Comparison of ENCODE assay signal across 14 cellular contexts in the genomic region with DNA sequence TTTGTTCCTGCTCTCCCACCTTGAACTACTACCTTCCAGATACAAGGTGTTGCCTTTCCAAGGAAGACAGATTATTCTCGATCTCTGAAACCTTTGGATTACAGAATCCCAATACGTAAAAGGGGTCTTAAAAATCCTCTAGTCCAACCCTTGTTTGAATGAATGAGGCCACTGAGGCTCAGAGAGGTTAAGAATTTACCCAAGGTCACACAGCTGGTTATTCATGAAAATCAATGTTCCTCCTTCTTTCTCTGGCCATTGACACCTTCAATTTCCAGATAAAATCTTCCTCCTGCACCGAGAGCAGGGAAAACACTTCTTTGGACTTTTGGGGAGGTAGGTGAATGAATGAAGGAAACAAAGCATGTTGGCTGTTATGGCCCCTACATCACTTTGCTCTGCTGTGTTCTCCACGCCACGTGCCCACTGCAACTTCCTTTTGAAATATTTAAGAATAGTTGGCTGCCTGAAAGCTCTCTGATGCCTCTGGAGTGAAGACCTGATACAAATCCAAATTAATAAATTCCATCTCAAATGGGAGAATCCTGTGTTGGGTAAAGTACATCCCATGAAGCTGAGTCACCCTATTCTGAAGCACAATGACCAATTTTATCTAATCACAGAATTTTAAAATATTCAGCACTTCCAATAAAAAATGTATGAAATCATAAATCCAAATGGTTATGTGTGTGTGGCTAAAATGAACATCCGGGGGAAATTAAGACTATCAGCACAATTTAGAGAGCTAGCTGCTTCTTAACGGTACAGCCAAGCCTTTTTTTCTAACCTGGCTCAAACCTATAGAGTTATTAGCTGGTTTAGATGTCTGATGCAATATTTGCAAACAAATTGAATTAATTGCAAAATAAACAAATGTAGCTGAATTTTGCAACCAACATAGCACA. TPM values are rescaled to one million over a fixed set of nuclear protein-coding genes. Genes with fewer than 3 reads are reported as not detected.
A peak's percentile ranks its signal among the peaks of the same experiment; 100 is the strongest.
DNase-seq lines count a peak whose midpoint lies in the region; ATAC-seq and TF ChIP-seq lines count a peak whose summit lies in the region.
"Had no signal": no experiment of that assay in that cellular context is flagged by ENCODE, and none has a peak within 500 bp of the region (broad histone marks: within the 10 kb centered on the region; RNA-seq: fewer than 3 reads in every experiment).

No MANE protein-coding gene starts in this region.

- DNase-seq in NCI-H1105 (lab: John Stamatoyannopoulos, UW) (peak; percentile 25), NCI-H1105 treated with DMSO at 0.1 percent for 48 hours (lab: John Stamatoyannopoulos, UW) (no peak), fibroblast of pulmonary artery (ENCODE audit: low read depth) (peak; percentile 82), tibial artery (no peak), lower lobe of right lung (no peak)
- DNase-seq: activated T-cell treated with anti-CD3 and anti-CD28 coated beads, Interleukin-2, amount 50 U/mL, for 1 hour; aorta; kidney glomerular epithelial cell; RPMI8226; stimulated activated CD4-positive, alpha-beta T cell treated with anti-CD3 and anti-CD28 coated beads, Interleukin-15, amount 100 ng/mL, for 24 hours had no signal

- peaks cover 0 to 100% (median 55%) of the 10 kb centered on the region in 4 donors for H3K4me1 ChIP-seq in tibial artery
- peaks cover 33% of the 10 kb centered on the region for H3K4me1 ChIP-seq in lower lobe of right lung

- TF ChIP-seq CTCF in VCaP (conservative IDR thresholded peaks at IDR 0.05) (no peak), fibroblast of pulmonary artery (IDR thresholded peaks at IDR 0.05; ENCODE audit: low read length, missing control alignments) (no peak), tibial artery (IDR thresholded peaks at IDR 0.05) (no peak), lower lobe of right lung (IDR thresholded peaks at IDR 0.05) (no peak)

- intact Hi-C loops in tibial artery (cut with DNase I; ENCODE audit: low total_unique reads), result loop anchor here (10.0 kb wide), 1 partner anchor 97 kb away; no protein-coding TSS in a partner anchor
- intact Hi-C loops in lower lobe of right lung (cut with DNase I), result no loop called here

- H3K27me3 ChIP-seq in tibial artery (no peaks in the 10 kb centered on the region), lower lobe of right lung (ENCODE audit: low read depth) (no peaks in the 10 kb centered on the region)

- ATAC-seq in HG03469 (IDR thresholded peaks at IDR 0.05; ENCODE audit: unreplicated experiment) (no peak), esophagus mucosa (no peak), lower lobe of right lung (no peak)
- ATAC-seq: stimulated activated effector memory CD8-positive, alpha-beta T cell treated with anti-CD3 and anti-CD28 coated beads, Interleukin-12 subunit alpha, Interleukin-12 subunit beta, amount 100 ng/mL, for 72 hours had no signal

- H3K27ac ChIP-seq in VCaP (peak overlapping the region; percentile 97), tibial artery (peak overlapping the region; percentile 33 to 86), lower lobe of right lung (no peak overlapping the region)

- no peak overlapping the region for H3K4me3 ChIP-seq in fibroblast of pulmonary artery (replicated peaks; ENCODE audit: low read depth, low read length)
- H3K4me3 ChIP-seq in tibial artery, result no peak overlapping the region
- no peak overlapping the region for H3K4me3 ChIP-seq in lower lobe of right lung

- H3K9me3 ChIP-seq in tibial artery (no peaks in the 10 kb centered on the region), lower lobe of right lung (no peaks in the 10 kb centered on the region)

- no peaks in the 10 kb centered on the region for H3K36me3 ChIP-seq in tibial artery
- no peaks in the 10 kb centered on the region for H3K36me3 ChIP-seq in lower lobe of right lung

RNA-seq across cellular contexts. Expression of a gene that starts 7.3 kb away (rescaled TPM):
- total RNA-seq in esophagus mucosa, result 79.6 TPM
- 118 TPM for total RNA-seq in lower lobe of right lung

Comparison
In these comparisons a context has a peak if more than half of its experiments do, and no peak if none do; other contexts are left out.
1. DNase-seq: peak in NCI-H1105 (single experiment) and fibroblast of pulmonary artery (single experiment); none in NCI-H1105 treated with DMSO at 0.1 percent for 48 hours (single experiment), tibial artery (0 of 2) and lower lobe of right lung (single experiment).